ENCODE assay signal across 1 cellular context in genomic region chr15:85356276-85356675, GRCh38.
TF ChIP-seq lines count a peak whose summit lies in the region.

No MANE protein-coding gene starts in this region.

TF ChIP-seq in K562, 482 proteins besides CTCF, POLR2A, EP300 and RAD21:
- TF ChIP-seq FOXJ2 (tag; IDR thresholded peaks at IDR 0.05), result no peak
- TF ChIP-seq, protein P1, sequence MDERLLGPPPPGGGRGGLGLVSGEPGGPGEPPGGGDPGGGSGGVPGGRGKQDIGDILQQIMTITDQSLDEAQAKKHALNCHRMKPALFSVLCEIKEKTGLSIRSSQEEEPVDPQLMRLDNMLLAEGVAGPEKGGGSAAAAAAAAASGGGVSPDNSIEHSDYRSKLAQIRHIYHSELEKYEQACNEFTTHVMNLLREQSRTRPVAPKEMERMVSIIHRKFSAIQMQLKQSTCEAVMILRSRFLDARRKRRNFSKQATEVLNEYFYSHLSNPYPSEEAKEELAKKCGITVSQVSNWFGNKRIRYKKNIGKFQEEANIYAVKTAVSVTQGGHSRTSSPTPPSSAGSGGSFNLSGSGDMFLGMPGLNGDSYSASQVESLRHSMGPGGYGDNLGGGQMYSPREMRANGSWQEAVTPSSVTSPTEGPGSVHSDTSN (CRISPR knock-in tag; IDR thresholded peaks at IDR 0.05; ENCODE audit: low read depth), result no peak
- TF ChIP-seq, protein P1 (tag; conservative IDR thresholded peaks at IDR 0.05; ENCODE audit: low read depth), result peak; percentile 29; the same call in 1 of the 2 replicates
